In the genomic region with DNA sequence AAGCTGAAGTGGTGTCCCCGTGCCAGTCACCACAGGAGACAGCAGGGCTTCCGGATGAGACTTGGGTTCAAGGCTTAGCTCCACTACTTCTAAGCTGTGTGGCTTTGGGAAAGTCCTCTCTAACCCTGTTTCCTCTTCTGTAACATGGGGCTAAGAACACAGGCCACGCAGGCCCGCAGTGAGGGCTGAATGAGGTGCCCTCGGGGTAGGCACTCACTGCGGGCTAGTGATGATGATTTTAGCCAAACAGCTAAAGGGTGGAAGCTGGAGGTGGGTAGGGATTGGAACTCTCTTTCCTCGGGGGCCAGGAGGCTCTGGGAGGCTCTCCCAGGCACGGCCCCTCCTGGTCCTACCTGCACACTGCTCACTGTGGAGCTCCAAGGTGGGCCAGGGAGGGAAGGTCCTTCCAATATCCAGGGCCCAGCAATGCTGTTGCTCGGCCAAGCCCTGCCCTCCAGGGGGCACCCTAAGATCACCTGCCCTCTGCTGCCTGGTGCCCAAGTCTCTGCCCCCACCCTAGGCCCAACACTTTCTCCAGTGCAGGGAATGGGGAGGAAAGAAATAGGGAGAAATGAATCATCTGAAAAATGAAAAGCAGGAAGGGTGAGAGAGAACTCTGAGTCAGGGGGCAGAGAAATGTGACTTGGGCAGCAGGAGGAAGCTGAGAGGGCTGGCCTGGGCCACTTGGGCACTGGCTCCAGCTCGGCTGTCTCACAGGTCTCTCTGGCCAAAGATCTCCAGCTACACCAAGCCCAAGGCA, we compare ENCODE assay signal across 1 cellular context.
TF ChIP-seq lines count a peak whose summit lies in the region.

No MANE protein-coding gene starts in this region.

TF ChIP-seq in H1, 55 proteins besides CTCF, POLR2A, EP300 and RAD21:
- TF ChIP-seq YY1 (IDR thresholded peaks at IDR 0.05; ENCODE audit: low read depth, low read length), result no peak
- TF ChIP-seq, protein P1, sequence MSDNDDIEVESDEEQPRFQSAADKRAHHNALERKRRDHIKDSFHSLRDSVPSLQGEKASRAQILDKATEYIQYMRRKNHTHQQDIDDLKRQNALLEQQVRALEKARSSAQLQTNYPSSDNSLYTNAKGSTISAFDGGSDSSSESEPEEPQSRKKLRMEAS (IDR thresholded peaks at IDR 0.05), result no peak
- TF ChIP-seq, protein P2, sequence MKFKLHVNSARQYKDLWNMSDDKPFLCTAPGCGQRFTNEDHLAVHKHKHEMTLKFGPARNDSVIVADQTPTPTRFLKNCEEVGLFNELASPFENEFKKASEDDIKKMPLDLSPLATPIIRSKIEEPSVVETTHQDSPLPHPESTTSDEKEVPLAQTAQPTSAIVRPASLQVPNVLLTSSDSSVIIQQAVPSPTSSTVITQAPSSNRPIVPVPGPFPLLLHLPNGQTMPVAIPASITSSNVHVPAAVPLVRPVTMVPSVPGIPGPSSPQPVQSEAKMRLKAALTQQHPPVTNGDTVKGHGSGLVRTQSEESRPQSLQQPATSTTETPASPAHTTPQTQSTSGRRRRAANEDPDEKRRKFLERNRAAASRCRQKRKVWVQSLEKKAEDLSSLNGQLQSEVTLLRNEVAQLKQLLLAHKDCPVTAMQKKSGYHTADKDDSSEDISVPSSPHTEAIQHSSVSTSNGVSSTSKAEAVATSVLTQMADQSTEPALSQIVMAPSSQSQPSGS (IDR thresholded peaks at IDR 0.05; ENCODE audit: low read length), result no peak
- TF ChIP-seq SP2 (IDR thresholded peaks at IDR 0.05; ENCODE audit: low read length), result no peak
- TF ChIP-seq HDAC2 (IDR thresholded peaks at IDR 0.05; ENCODE audit: borderline replicate concordance in 1 of 2, low read depth in 2 of 2, low read length in 2 of 2), result no peak
